In genomic region chr1:47732489-47732888, GRCh38 we compare ENCODE assay signal across 20 cellular contexts.
"Had no signal": no experiment of that assay in that cellular context is flagged by ENCODE, and none has a peak within 500 bp of the region (broad histone marks: within the 10 kb centered on the region; RNA-seq: fewer than 3 reads in every experiment).

No MANE protein-coding gene starts in this region.

- ATAC-seq: left lobe of liver; stimulated activated memory B cell treated with anti-CD40 and anti-IgM and Interleukin-4, amounts not matched to agents 10 μg/mL and 1 μg/mL and 100 μg/mL, for 72 hours had no signal

- H3K27me3 ChIP-seq: ascending aorta, upper lobe of left lung had no signal

- H3K4me3 ChIP-seq: ascending aorta, sigmoid colon, thoracic aorta, upper lobe of left lung had no signal

- DNase-seq: activated CD4-positive, alpha-beta T cell treated with anti-CD3 and anti-CD28 coated beads for 1 hour; activated CD8-positive, alpha-beta memory T cell treated with anti-CD3 and anti-CD28 coated beads for 24 hours; activated CD8-positive, alpha-beta memory T cell treated with anti-CD3 and anti-CD28 coated beads, Interleukin-2, amount 50 U/mL, for 48 hours; activated effector memory CD4-positive, alpha-beta T cell treated with Interleukin-2 at 50 U/mL for 16 hours; activated naive CD4-positive, alpha-beta T cell treated with anti-CD3 and anti-CD28 coated beads, Interleukin-2, amount 50 U/mL, for 16 hours; activated T-cell treated with anti-CD3 and anti-CD28 coated beads, Interleukin-2, amount 50 U/mL, for 48 hours; effector CD8-positive, alpha-beta T cell; foreskin fibroblast; hippocampal formation; midbrain; nucleus accumbens; sigmoid colon; stimulated activated CD4-positive, alpha-beta T cell treated with anti-CD3 and anti-CD28 coated beads, Interleukin-4, amount 100 ng/mL, for 4 hours; T-helper 2 cell; upper lobe of left lung had no signal

- H3K27ac ChIP-seq: ascending aorta, sigmoid colon, thoracic aorta, upper lobe of left lung, VCaP had no signal

- H3K36me3 ChIP-seq: ascending aorta, sigmoid colon, thoracic aorta, upper lobe of left lung had no signal

- H3K4me1 ChIP-seq: ascending aorta, sigmoid colon, upper lobe of left lung had no signal

- H3K9me3 ChIP-seq: ascending aorta, sigmoid colon, thoracic aorta, upper lobe of left lung had no signal
